1 cellular context compared by ENCODE assay signal in genomic region chr2:230865324-230865765, GRCh38.
TF ChIP-seq lines count a peak whose summit lies in the region.

No MANE protein-coding gene starts in this region.

TF ChIP-seq in HCT116, 20 proteins besides CTCF, POLR2A, EP300 and RAD21 (continued from another document):
- TF ChIP-seq REST (IDR thresholded peaks at IDR 0.05; ENCODE audit: low read depth) (no peak), JUND (IDR thresholded peaks at IDR 0.05) (no peak), CEBPB (IDR thresholded peaks at IDR 0.05; ENCODE audit: low read depth) (no peak), EGR1 (IDR thresholded peaks at IDR 0.05; ENCODE audit: low read depth) (no peak), EZH2phosphoT487 (IDR thresholded peaks at IDR 0.05; ENCODE audit: borderline replicate concordance) (no peak)
